In the genomic region with DNA sequence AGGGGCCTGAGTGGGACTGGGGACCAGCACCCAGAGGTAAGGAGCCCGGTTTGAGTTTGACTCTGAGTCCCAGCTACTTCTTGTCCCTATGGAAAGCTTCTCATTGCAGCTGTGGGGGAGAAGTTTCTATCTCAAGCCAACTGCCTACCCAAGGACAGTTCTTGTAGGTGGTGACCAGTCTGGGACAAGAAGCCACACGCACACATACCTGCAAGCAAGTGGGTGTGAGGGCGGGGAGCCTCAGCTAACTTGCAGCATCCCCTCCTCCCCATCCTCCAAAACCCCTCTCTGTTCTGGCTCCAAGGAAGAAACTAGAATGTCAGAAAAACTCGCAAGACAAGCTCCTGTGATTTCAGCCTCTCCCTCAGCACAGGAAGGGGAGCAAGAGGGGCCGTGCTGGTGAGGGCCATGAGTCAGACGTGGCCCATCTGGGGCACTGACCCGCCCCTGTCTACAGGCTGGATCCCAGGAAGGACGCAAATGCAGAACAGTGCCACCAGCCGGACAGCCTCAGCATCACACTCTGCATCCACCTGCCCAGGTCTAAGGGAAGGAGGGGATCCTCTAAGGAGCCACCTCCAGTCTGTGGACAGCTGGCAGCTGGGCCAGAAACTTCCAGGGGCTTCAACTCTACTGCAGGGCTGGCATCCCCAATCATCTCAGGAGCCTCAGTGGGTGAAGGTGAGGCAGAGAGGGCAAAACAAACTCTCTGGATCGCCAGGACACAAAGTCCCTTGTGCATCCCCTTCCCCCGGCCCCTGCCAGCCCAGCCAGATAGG, we compare ENCODE assay signal across 8 cellular contexts.
DNase-seq lines count a peak whose midpoint lies in the region; ATAC-seq and TF ChIP-seq lines count a peak whose summit lies in the region.

No MANE protein-coding gene starts in this region.

- no peaks in the 10 kb centered on the region for H3K27me3 ChIP-seq in Loucy (ENCODE audit: insufficient read depth, low read length, poor library complexity, severe bottlenecking)
- no peaks in the 10 kb centered on the region for H3K27me3 ChIP-seq in adrenal gland
- no peaks in the 10 kb centered on the region for H3K27me3 ChIP-seq in right cardiac atrium (ENCODE audit: control insufficient read depth, insufficient read depth)
- no peaks in the 10 kb centered on the region for H3K27me3 ChIP-seq in stomach

- H3K36me3 ChIP-seq in Loucy (ENCODE audit: insufficient read depth, low read length) (no peaks in the 10 kb centered on the region; the same call in 1 of the 2 replicates), adrenal gland (replicated peaks in 1 of 2) (peaks cover 0 to 64% of the 10 kb centered on the region in 2 donors), stomach (peaks cover 26 to 58% (median 39%) of the 10 kb centered on the region in 4 donors)

- 18 to 42% (median 38%) methylated on average over 4 to 11 of the region's 11 CpGs for WGBS in adrenal gland, 4 donors
- 55% methylated on average over 11 of the region's 11 CpGs for WGBS in right cardiac atrium
- 44 to 72% (median 49%) methylated on average over 6 to 11 of the region's 11 CpGs for WGBS in stomach, 5 donors

- no peaks in the 10 kb centered on the region for H3F3A ChIP-seq in Loucy (ENCODE audit: low read depth)

- peak overlapping the region; percentile 35 for H3K4me2 ChIP-seq in Loucy (ENCODE audit: low read depth, low read length, poor library complexity, severe bottlenecking)

- TF ChIP-seq POLR2A in adrenal gland (IDR thresholded peaks at IDR 0.05) (no peak), stomach (IDR thresholded peaks at IDR 0.05) (no peak)

- H3K79me2 ChIP-seq in Loucy (ENCODE audit: insufficient read depth, low read length), result no peaks in the 10 kb centered on the region

- TF ChIP-seq CTCF in Loucy (conservative IDR thresholded peaks at IDR 0.05; ENCODE audit: low read length), result peak; percentile 71
- peak; percentile 72 to 89 (median 82) for TF ChIP-seq CTCF in adrenal gland (IDR thresholded peaks at IDR 0.05)
- TF ChIP-seq CTCF in stomach (IDR thresholded peaks at IDR 0.05), result peak in 5 of 7 experiments; percentile 50 to 73 (median 60)

- no peaks in the 10 kb centered on the region for H3K9me2 ChIP-seq in Loucy (replicated peaks; ENCODE audit: low read depth, low read length)

- no peak overlapping the region for H3K4me3 ChIP-seq in Loucy (ENCODE audit: low read length, poor library complexity, severe bottlenecking)
- H3K4me3 ChIP-seq in adrenal gland, result no peak overlapping the region
- H3K4me3 ChIP-seq in right cardiac atrium (ENCODE audit: low read length), result no peak overlapping the region
- peak overlapping the region in 1 of 4 donors; percentile 19 for H3K4me3 ChIP-seq in stomach

- H4K20me1 ChIP-seq in Loucy (ENCODE audit: insufficient read depth, low read length, poor library complexity, severe bottlenecking), result no peaks in the 10 kb centered on the region

- no peak overlapping the region for H2AFZ ChIP-seq in Loucy (ENCODE audit: low read length)

- no peak overlapping the region for H3K9ac ChIP-seq in Loucy (ENCODE audit: low read depth, low read length, poor library complexity, severe bottlenecking)

- H3K27ac ChIP-seq in adrenal gland (peak overlapping the region; percentile 45 to 98 (median 88)), right cardiac atrium (ENCODE audit: low read length) (peak overlapping the region; percentile 88), stomach (peak overlapping the region; percentile 87 to 92 (median 92))

- no peaks in the 10 kb centered on the region for H3K9me3 ChIP-seq in Loucy (ENCODE audit: insufficient read depth, low read depth, low read length)
- H3K9me3 ChIP-seq in adrenal gland (replicated peaks in 1 of 3), result no peaks in the 10 kb centered on the region
- H3K9me3 ChIP-seq in right cardiac atrium (ENCODE audit: control insufficient read depth, low read length), result no peaks in the 10 kb centered on the region
- no peaks in the 10 kb centered on the region for H3K9me3 ChIP-seq in stomach

- TF ChIP-seq EP300 in stomach (IDR thresholded peaks at IDR 0.05), result no peak

- H3K4me1 ChIP-seq in Loucy (ENCODE audit: insufficient read depth, low read length, poor library complexity, severe bottlenecking) (peaks cover 21% of the 10 kb centered on the region), adrenal gland (replicated peaks in 1 of 2) (peaks cover 58 to 72% of the 10 kb centered on the region in 2 donors), right cardiac atrium (ENCODE audit: control insufficient read depth, insufficient read depth, low read length) (peaks cover 63% of the 10 kb centered on the region), stomach (peaks cover 75 to 95% (median 84%) of the 10 kb centered on the region in 4 donors)

- DNase-seq in AG08396 (ENCODE audit: low spot score) (peak; percentile 92), adrenal gland (peak; percentile 85 to 97 (median 94)), right cardiac atrium (peak; percentile 80 to 86 (median 84)), stomach (peak; percentile 77), SK-N-DZ (ENCODE audit: low spot score) (no peak)

- intact Hi-C loops in adrenal gland (cut with DNase I), result loop anchor here in 1 of 2 donors (5.0 kb wide), 1 partner anchor 88 kb away; no protein-coding TSS in a partner anchor
- intact Hi-C loops in right cardiac atrium (cut with DNase I), result loop anchor here in 3 of 4 donors (5.0 to 10.0 kb wide), 3 partner anchors 38 to 85 kb away; no protein-coding TSS in a partner anchor
- intact Hi-C loops in stomach (cut with DNase I; ENCODE audit: low total_unique reads), result loop anchor here (10.0 kb wide), 1 partner anchor 85 kb away; no protein-coding TSS in a partner anchor

- ATAC-seq in GM18867 (IDR thresholded peaks at IDR 0.05; ENCODE audit: unreplicated experiment) (peak; percentile 73), right cardiac atrium (peak; percentile 12 to 28), HG02610 (IDR thresholded peaks at IDR 0.05; ENCODE audit: unreplicated experiment) (no peak)
